28 cellular contexts compared by ENCODE assay signal in genomic region chr10:5440206-5440605, GRCh38. TPM values are rescaled to one million over a fixed set of nuclear protein-coding genes. Genes with fewer than 3 reads are reported as not detected.
"Had no signal": no experiment of that assay in that cellular context is flagged by ENCODE, and none has a peak within 500 bp of the region (broad histone marks: within the 10 kb centered on the region; RNA-seq: fewer than 3 reads in every experiment).

No MANE protein-coding gene starts in this region.

- H3K9me3 Mint-ChIP-seq: activated naive CD4-positive, alpha-beta T cell treated with anti-CD3 and anti-CD28 coated beads, Interleukin-2, amount 50 U/mL, for 24 hours; activated T-cell treated with anti-CD3 and anti-CD28 coated beads, Interleukin-2, amount 50 U/mL, for 24 hours; activated T-helper 1 cell treated with anti-CD3 and anti-CD28 coated beads, Interleukin-12 subunit alpha, Interleukin-12 subunit beta, Interleukin-2, Interleukin-4 antibody, amounts not matched to agents 30 ng/mL and 10 ng/mL and 1 ng/mL, durations not matched to agents 14 hours and 24 hours and 36 hours; T-helper 1 cell treated with Interleukin-12 subunit alpha and Interleukin-12 subunit beta and Interleukin-4 antibody, amounts not matched to agents 30 μg/mL and 1 μg/mL, for 36 hours had no signal

- H3K27me3 Mint-ChIP-seq: activated naive CD4-positive, alpha-beta T cell treated with anti-CD3 and anti-CD28 coated beads, Interleukin-2, amount 50 U/mL, for 24 hours; activated T-cell treated with anti-CD3 and anti-CD28 coated beads, Interleukin-2, amount 50 U/mL, for 24 hours had no signal

- H3K4me3 ChIP-seq: ascending aorta, body of pancreas had no signal

- H3K27me3 ChIP-seq: ascending aorta, body of pancreas had no signal

- H3K4me3 Mint-ChIP-seq: activated CD8-positive, alpha-beta T cell treated with anti-CD3 and anti-CD28 coated beads, Interleukin-2, amount 10 ng/mL, durations not matched to agents 7 days and 5 days; activated naive CD4-positive, alpha-beta T cell treated with anti-CD3 and anti-CD28 coated beads, Interleukin-2, amount 50 U/mL, for 24 hours; activated T-cell treated with anti-CD3 and anti-CD28 coated beads, Interleukin-2, amount 50 U/mL, for 24 hours; activated T-helper 1 cell treated with anti-CD3 and anti-CD28 coated beads, Interleukin-12 subunit alpha, Interleukin-12 subunit beta, Interleukin-2, Interleukin-4 antibody, amounts not matched to agents 30 ng/mL and 10 ng/mL and 1 ng/mL, durations not matched to agents 14 hours and 24 hours and 36 hours; T-helper 1 cell treated with Interleukin-12 subunit alpha and Interleukin-12 subunit beta and Interleukin-4 antibody, amounts not matched to agents 30 μg/mL and 1 μg/mL, for 36 hours had no signal

- ATAC-seq: activated CD8-positive, alpha-beta T cell treated with anti-CD3 and anti-CD28 coated beads, Interleukin-2, amount 10 ng/mL, durations not matched to agents 7 days and 5 days; body of pancreas; PC-3 had no signal

- DNase-seq: activated CD4-positive, alpha-beta T cell treated with anti-CD3 and anti-CD28 coated beads, Interleukin-2, amount 50 U/mL, for 1 hour; activated CD4-positive, CD25-positive, alpha-beta regulatory T cell; activated CD8-positive, alpha-beta T cell treated with anti-CD3 and anti-CD28 coated beads, Interleukin-2, amount 10 ng/mL, durations not matched to agents 7 days and 5 days; activated effector memory CD4-positive, alpha-beta T cell treated with Interleukin-2 at 50 U/mL for 16 hours; activated naive CD4-positive, alpha-beta T cell; activated T-cell treated with anti-CD3 and anti-CD28 coated beads, Interleukin-2, amount 50 U/mL, for 24 hours; amniotic stem cell; body of pancreas; central memory CD4-positive, alpha-beta T cell; KG1; NCI-H1092; NCI-H1417 treated with DMSO at 0.1 percent for 48 hours; NCI-H1694 treated with DMSO at 0.1 percent for 48 hours; NCI-H2029 treated with DMSO at 0.1 percent for 48 hours; NCI-H510A treated with DMSO at 0.1 percent for 48 hours; NCI-H69; NK-92 treated with Interleukin-12 subunit alpha and Interleukin-12 subunit beta, amount 100 ng/mL, for 24 hours; PC-3; SHP77 treated with DMSO at 0.1 percent for 48 hours; T-helper 9 cell had no signal

- H3K9me3 ChIP-seq: ascending aorta, body of pancreas had no signal

- H3K27ac ChIP-seq: ascending aorta, body of pancreas had no signal

- H3K27ac Mint-ChIP-seq: activated CD8-positive, alpha-beta T cell treated with anti-CD3 and anti-CD28 coated beads, Interleukin-2, amount 10 ng/mL, durations not matched to agents 7 days and 5 days; activated naive CD4-positive, alpha-beta T cell treated with anti-CD3 and anti-CD28 coated beads, Interleukin-2, amount 50 U/mL, for 24 hours; activated T-cell treated with anti-CD3 and anti-CD28 coated beads, Interleukin-2, amount 50 U/mL, for 24 hours; activated T-helper 1 cell treated with anti-CD3 and anti-CD28 coated beads, Interleukin-12 subunit alpha, Interleukin-12 subunit beta, Interleukin-2, Interleukin-4 antibody, amounts not matched to agents 30 ng/mL and 10 ng/mL and 1 ng/mL, durations not matched to agents 14 hours and 24 hours and 36 hours; T-helper 1 cell treated with Interleukin-12 subunit alpha and Interleukin-12 subunit beta and Interleukin-4 antibody, amounts not matched to agents 30 μg/mL and 1 μg/mL, for 36 hours had no signal

- H3K36me3 ChIP-seq: ascending aorta had no signal

RNA-seq across cellular contexts. Expression of gene TUBAL3, which starts 35.6 kb away (rescaled TPM):
- total RNA-seq: activated CD8-positive, alpha-beta T cell treated with anti-CD3 and anti-CD28 coated beads, Interleukin-2, amount 10 ng/mL, durations not matched to agents 7 days and 5 days; activated T-helper 1 cell treated with anti-CD3 and anti-CD28 coated beads, Interleukin-12 subunit alpha, Interleukin-12 subunit beta, Interleukin-2, Interleukin-4 antibody, amounts not matched to agents 30 ng/mL and 10 ng/mL and 1 ng/mL, durations not matched to agents 14 hours and 24 hours and 36 hours; ascending aorta; body of pancreas; chondrocyte; LHCN-M2; M059J; PC-3 had no signal

RNA-seq across cellular contexts. Expression of gene CALML5, which starts 59.2 kb away (rescaled TPM):
- total RNA-seq: activated CD8-positive, alpha-beta T cell treated with anti-CD3 and anti-CD28 coated beads, Interleukin-2, amount 10 ng/mL, durations not matched to agents 7 days and 5 days; activated T-helper 1 cell treated with anti-CD3 and anti-CD28 coated beads, Interleukin-12 subunit alpha, Interleukin-12 subunit beta, Interleukin-2, Interleukin-4 antibody, amounts not matched to agents 30 ng/mL and 10 ng/mL and 1 ng/mL, durations not matched to agents 14 hours and 24 hours and 36 hours; ascending aorta; body of pancreas; chondrocyte; LHCN-M2; M059J; PC-3; SK-MEL-5 had no signal
